In genomic region chr14:55103005-55103640, GRCh38 we compare ENCODE assay signal across 8 cellular contexts. TPM values are rescaled to one million over a fixed set of nuclear protein-coding genes. Genes with fewer than 3 reads are reported as not detected.
DNase-seq lines count a peak whose midpoint lies in the region; ATAC-seq and TF ChIP-seq lines count a peak whose summit lies in the region.

No MANE protein-coding gene starts in this region.

- CTCF ChIA-PET in activated CD4-positive, alpha-beta T cell treated with anti-CD3 and anti-CD28 coated beads for 36 hours (lab: Charles Lee) = interaction anchor here (0.8 to 2.4 kb wide), 7 partner anchors 9 to 56 kb away, joined by 3 to 8 read pairs (median 4); partner anchors contain the start of gene MAPK1IP1L

- POLR2A ChIA-PET in activated CD4-positive, alpha-beta T cell treated with anti-CD3 and anti-CD28 coated beads for 36 hours (lab: Charles Lee) = no interaction called here

- TF ChIP-seq CTCF in mesothelial cell of epicardium (IDR thresholded peaks at IDR 0.05; ENCODE audit: unreplicated experiment) = no peak

- ATAC-seq in GM21737 (IDR thresholded peaks at IDR 0.05; ENCODE audit: unreplicated experiment) = peak; percentile 37
- ATAC-seq in activated CD4-positive, alpha-beta T cell treated with anti-CD3 and anti-CD28 coated beads for 36 hours = peak; percentile 69

- H3K27me3 Mint-ChIP-seq in activated CD4-positive, alpha-beta T cell treated with anti-CD3 and anti-CD28 coated beads for 36 hours = no peaks in the 10 kb centered on the region
- no peaks in the 10 kb centered on the region for H3K27me3 Mint-ChIP-seq in mesothelial cell of epicardium (ENCODE audit: low read depth)

- DNase-seq in DMS53 treated with DMSO at 0.1 percent for 48 hours (lab: John Stamatoyannopoulos, UW; ENCODE audit: unreplicated experiment) (peak; percentile 92), LoVo (ENCODE audit: low spot score) (peak; percentile 96), dermis blood vessel endothelial cell (peak; percentile 91), mesothelial cell of epicardium (ENCODE audit: low spot score in 2 of 2, unreplicated experiment in 2 of 2) (peak; percentile 25 to 63), stromal cell of bone marrow (ENCODE audit: low read depth) (peak; percentile 89), posterior cingulate gyrus (no peak)
- DNase-seq in activated CD4-positive, alpha-beta T cell treated with anti-CD3 and anti-CD28 coated beads for 36 hours = peak; percentile 66

- peak overlapping the region; percentile 49 for H3K4me3 Mint-ChIP-seq in activated CD4-positive, alpha-beta T cell treated with anti-CD3 and anti-CD28 coated beads for 36 hours
- peak overlapping the region; percentile 32 for H3K4me3 Mint-ChIP-seq in mesothelial cell of epicardium

- no peaks in the 10 kb centered on the region for H3K36me3 Mint-ChIP-seq in activated CD4-positive, alpha-beta T cell treated with anti-CD3 and anti-CD28 coated beads for 36 hours (ENCODE audit: low read depth)
- peaks cover 7% of the 10 kb centered on the region for H3K36me3 Mint-ChIP-seq in mesothelial cell of epicardium

- peaks cover 2% of the 10 kb centered on the region for H3K9me3 Mint-ChIP-seq in activated CD4-positive, alpha-beta T cell treated with anti-CD3 and anti-CD28 coated beads for 36 hours (ENCODE audit: low read depth)
- H3K9me3 Mint-ChIP-seq in mesothelial cell of epicardium = peaks cover 8% of the 10 kb centered on the region

- intact Hi-C loops in activated CD4-positive, alpha-beta T cell treated with anti-CD3 and anti-CD28 coated beads for 36 hours (cut with DNase I, micrococcal nuclease) = loop anchor here in 1 of 2 experiments (1.0 kb wide), 1 partner anchor 88 kb away; the partner anchor contains the start of gene DLGAP5
- intact Hi-C loops in posterior cingulate gyrus (cut with DNase I) = no loop called here

- H3K27ac Mint-ChIP-seq in activated CD4-positive, alpha-beta T cell treated with anti-CD3 and anti-CD28 coated beads for 36 hours = peak overlapping the region; percentile 89
- H3K27ac Mint-ChIP-seq in mesothelial cell of epicardium = peak overlapping the region; percentile 99

- H3K4me1 Mint-ChIP-seq in activated CD4-positive, alpha-beta T cell treated with anti-CD3 and anti-CD28 coated beads for 36 hours = peaks cover 42% of the 10 kb centered on the region
- peaks cover 33% of the 10 kb centered on the region for H3K4me1 Mint-ChIP-seq in mesothelial cell of epicardium

RNA-seq across cellular contexts. Expression of gene LGALS3, which starts 25.9 kb away (rescaled TPM):
- total RNA-seq in activated CD4-positive, alpha-beta T cell treated with anti-CD3 and anti-CD28 coated beads for 36 hours = 1 to 10 TPM; 6.5 to 7.8 TPM
- total RNA-seq in dermis blood vessel endothelial cell (62.5 and 202 TPM in 2 replicates), mesothelial cell of epicardium (17.1 to 19.4 TPM (median 19.2 TPM) in 3 replicates)

RNA-seq across cellular contexts. Expression of gene MAPK1IP1L, which starts 51.7 kb away (rescaled TPM):
- total RNA-seq in activated CD4-positive, alpha-beta T cell treated with anti-CD3 and anti-CD28 coated beads for 36 hours = 100 to 1,000 TPM in 1 of 2 experiments, 10 to 100 TPM in 1; 98.6 to 180 TPM
- total RNA-seq in dermis blood vessel endothelial cell (22.5 and 35.2 TPM in 2 replicates), mesothelial cell of epicardium (116 to 120 TPM (median 119 TPM) in 3 replicates)

Comparison
In these comparisons a context has a peak if more than half of its experiments do, and no peak if none do; other contexts are left out.
1. DNase-seq: peak in DMS53 treated with DMSO at 0.1 percent for 48 hours (single experiment), LoVo (single experiment), activated CD4-positive, alpha-beta T cell treated with anti-CD3 and anti-CD28 coated beads for 36 hours (single experiment), dermis blood vessel endothelial cell (single experiment), mesothelial cell of epicardium (2 of 2) and stromal cell of bone marrow (single experiment); none in posterior cingulate gyrus (0 of 10).